In the genomic region with DNA sequence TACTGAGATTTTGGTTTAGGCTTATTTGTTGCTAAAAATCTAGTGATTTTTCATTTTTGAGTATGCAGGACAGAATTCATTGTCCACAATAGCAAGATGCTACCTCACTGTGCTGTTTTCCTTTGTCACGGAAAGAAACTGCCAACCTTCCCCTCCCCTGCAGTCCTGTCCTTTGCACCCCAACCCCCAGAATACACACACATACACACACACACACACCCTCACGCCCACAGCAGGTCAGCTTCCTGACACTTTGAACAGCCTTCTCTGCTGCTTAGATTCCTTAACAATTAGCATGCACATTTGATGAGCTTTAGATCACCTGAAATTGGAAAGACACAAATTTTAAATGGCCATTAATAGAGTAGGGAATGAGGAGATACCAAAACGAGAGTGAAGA, we compare ENCODE assay signal across 35 cellular contexts. TPM values are rescaled to one million over a fixed set of nuclear protein-coding genes. Genes with fewer than 3 reads are reported as not detected.
"Had no signal": no experiment of that assay in that cellular context is flagged by ENCODE, and none has a peak within 500 bp of the region (broad histone marks: within the 10 kb centered on the region; RNA-seq: fewer than 3 reads in every experiment).

No MANE protein-coding gene starts in this region.

- H3K4me3 ChIP-seq: adrenal gland, body of pancreas, breast epithelium had no signal

- FAIRE-seq: astrocyte, TTC549 had no signal

- DNase-seq: activated B cell treated with CpG ODN at 0.5 μM for 24 hours; activated CD4-positive, alpha-beta memory T cell treated with anti-CD3 and anti-CD28 coated beads for 36 hours; activated CD4-positive, alpha-beta T cell treated with anti-CD3 and anti-CD28 coated beads for 4 hours; activated CD4-positive, alpha-beta T cell treated with anti-CD3 and anti-CD28 coated beads, Interleukin-2, amount 10 ng/mL, durations not matched to agents 24 days and 14 days; activated CD4-positive, alpha-beta T cell treated with anti-CD3 and anti-CD28 coated beads, Interleukin-2, amount 50 U/mL, for 1 hour; activated CD4-positive, alpha-beta T cell treated with anti-CD3 and anti-CD28 coated beads, Interleukin-2, amount 50 U/mL, for 4 hours; activated CD4-positive, CD25-positive, alpha-beta regulatory T cell treated with anti-CD3 and anti-CD28 coated beads, Interleukin-2, amount 50 U/mL, for 72 hours; activated CD8-positive, alpha-beta memory T cell treated with anti-CD3 and anti-CD28 coated beads, Interleukin-2, amount 50 U/mL, for 4 hours; activated CD8-positive, alpha-beta T cell treated with anti-CD3 and anti-CD28 coated beads for 36 hours; activated effector memory CD4-positive, alpha-beta T cell treated with anti-CD3 and anti-CD28 coated beads, Interleukin-2, amount 50 U/mL, for 16 hours; activated gamma-delta T cell treated with Interleukin-2 at 50 U/mL for 16 hours; activated naive CD4-positive, alpha-beta T cell; activated naive CD4-positive, alpha-beta T cell treated with anti-CD3 and anti-CD28 coated beads for 36 hours; activated naive CD4-positive, alpha-beta T cell treated with anti-CD3 and anti-CD28 coated beads, Interleukin-2, amount 50 U/mL, for 16 hours; activated naive CD8-positive, alpha-beta T cell treated with anti-CD3 and anti-CD28 coated beads for 36 hours; activated T-cell treated with anti-CD3 and anti-CD28 coated beads for 4 hours; activated T-cell treated with anti-CD3 and anti-CD28 coated beads, Interleukin-2, amount 50 U/mL, for 1 hour; activated T-cell treated with anti-CD3 and anti-CD28 coated beads, Interleukin-2, amount 50 U/mL, for 4 hours; activated T-cell treated with anti-CD3 and anti-CD28 coated beads, Interleukin-2, amount 50 U/mL, for 72 hours; adrenal gland; amniotic stem cell; aorta; body of pancreas; brain microvascular endothelial cell; central memory CD4-positive, alpha-beta T cell; T-helper 1 cell; T-helper 2 cell; T-helper 9 cell had no signal

- H3K27ac ChIP-seq: adrenal gland, body of pancreas, brain microvascular endothelial cell, breast epithelium had no signal

- ATAC-seq: activated CD8-positive, alpha-beta T cell treated with anti-CD3 and anti-CD28 coated beads for 36 hours; activated naive CD4-positive, alpha-beta T cell treated with anti-CD3 and anti-CD28 coated beads, Interleukin-2, amount 50 U/mL, for 72 hours; activated T-cell treated with anti-CD3 and anti-CD28 coated beads, Interleukin-2, amount 50 U/mL, for 4 hours; activated T-cell treated with anti-CD3 and anti-CD28 coated beads, Interleukin-2, amount 50 U/mL, for 72 hours; activated T-helper 17 cell treated with anti-CD3 and anti-CD28 coated beads, Interleukin-2, amount 50 U/mL, for 72 hours; body of pancreas had no signal

- H3K4me1 ChIP-seq: adrenal gland, body of pancreas, breast epithelium had no signal

- H3K9me3 ChIP-seq: adrenal gland, body of pancreas, breast epithelium had no signal

- H3K36me3 ChIP-seq: adrenal gland, brain microvascular endothelial cell, breast epithelium had no signal

- H3K27me3 ChIP-seq: adrenal gland, body of pancreas, brain microvascular endothelial cell, breast epithelium had no signal

RNA-seq across cellular contexts. Expression of gene ARMC3, which starts 32.1 kb away (rescaled TPM):
- total RNA-seq: activated B cell treated with CpG ODN at 0.5 μM for 24 hours; activated CD4-positive, alpha-beta memory T cell treated with anti-CD3 and anti-CD28 coated beads for 36 hours; activated CD4-positive, alpha-beta T cell treated with anti-CD3 and anti-CD28 coated beads, Interleukin-2, amount 10 ng/mL, durations not matched to agents 24 days and 14 days; activated CD8-positive, alpha-beta memory T cell treated with anti-CD3 and anti-CD28 coated beads for 36 hours; activated CD8-positive, alpha-beta T cell treated with anti-CD3 and anti-CD28 coated beads for 36 hours; activated naive CD4-positive, alpha-beta T cell treated with anti-CD3 and anti-CD28 coated beads for 36 hours; activated naive CD4-positive, alpha-beta T cell treated with anti-CD3 and anti-CD28 coated beads, Interleukin-2, amount 50 U/mL, for 72 hours; activated T-cell treated with anti-CD3 and anti-CD28 coated beads, Interleukin-2, amount 50 U/mL, for 4 hours; activated T-cell treated with anti-CD3 and anti-CD28 coated beads, Interleukin-2, amount 50 U/mL, for 72 hours; activated T-helper 1 cell treated with anti-CD3 and anti-CD28 coated beads, Interleukin-12 subunit alpha, Interleukin-12 subunit beta, Interleukin-2, Interleukin-4 antibody, amounts not matched to agents 30 ng/mL and 10 ng/mL and 1 ng/mL, durations not matched to agents 14 hours and 24 hours and 36 hours; activated T-helper 17 cell treated with anti-CD3 and anti-CD28 coated beads, Interleukin-2, amount 50 U/mL, for 72 hours; adrenal gland; aorta had no signal
- polyA plus RNA-seq: adrenal gland had no signal
